Comparison of ENCODE assay signal across 8 cellular contexts in genomic region chr3:12868039-12869024, GRCh38. TPM values are rescaled to one million over a fixed set of nuclear protein-coding genes. Genes with fewer than 3 reads are reported as not detected.
A peak's percentile ranks its signal among the peaks of the same experiment; 100 is the strongest.
DNase-seq lines count a peak whose midpoint lies in the region; ATAC-seq, FAIRE-seq and TF ChIP-seq lines count a peak whose summit lies in the region.

No MANE protein-coding gene starts in this region.

- H3K36me3 ChIP-seq in breast epithelium, result no peaks in the 10 kb centered on the region
- H3K36me3 ChIP-seq in small intestine (ENCODE audit: control insufficient read depth in 2 of 2, insufficient read depth in 2 of 2, low read length in 2 of 2), result no peaks in the 10 kb centered on the region

- peak; percentile 40 to 91 (median 89) for TF ChIP-seq CTCF in breast epithelium (IDR thresholded peaks at IDR 0.05)

- FAIRE-seq in small intestine (lab: Jason Lieb, UNC), result no peak

- H3K4me1 ChIP-seq in breast epithelium (peaks cover 0 to 4% of the 10 kb centered on the region in 2 donors), small intestine (ENCODE audit: control insufficient read depth in 2 of 2, insufficient read depth in 1 of 2, low read depth in 1 of 2, low read length in 1 of 2) (no peaks in the 10 kb centered on the region)

- peaks cover 5 to 6% of the 10 kb centered on the region in 2 donors for H3K9me3 ChIP-seq in breast epithelium
- H3K9me3 ChIP-seq in iPS-18c (ENCODE audit: control insufficient read depth, insufficient read depth, low read length), result peaks cover 3% of the 10 kb centered on the region
- no peaks in the 10 kb centered on the region for H3K9me3 ChIP-seq in small intestine (ENCODE audit: control insufficient read depth, low read depth)

- 17 to 21% (median 18%) methylated on average over 45 of the region's 45 CpGs for WGBS in small intestine, 3 donors

- peak; percentile 65 for ATAC-seq in HG02885 (IDR thresholded peaks at IDR 0.05; ENCODE audit: poor library complexity, unreplicated experiment)

- peak; percentile 8 for DNase-seq in DMS79 treated with DMSO at 0.1 percent for 48 hours (lab: John Stamatoyannopoulos, UW)
- DNase-seq in DMS79 (lab: John Stamatoyannopoulos, UW), result no peak
- DNase-seq in NCI-H2107 treated with DMSO at 0.1 percent for 48 hours (lab: John Stamatoyannopoulos, UW; ENCODE audit: unreplicated experiment), result peak; percentile 12
- DNase-seq in UCSD-AML1 (lab: John Stamatoyannopoulos, UW; ENCODE audit: unreplicated experiment), result peak; percentile 80
- peak; percentile 67 to 82 for DNase-seq in breast epithelium (ENCODE audit: low spot score in 2 of 2)
- peak; percentile 87 for DNase-seq in small intestine

- peak overlapping the region in 1 of 3 donors; percentile 35 for H3K4me3 ChIP-seq in breast epithelium
- H3K4me3 ChIP-seq in iPS-18c (ENCODE audit: insufficient read depth, low read depth, low read length), result peak overlapping the region; percentile 60
- peak overlapping the region in 1 of 2 donors; percentile 33 for H3K4me3 ChIP-seq in small intestine (ENCODE audit: low read depth in 1 of 2, low read length in 2 of 2)

- intact Hi-C loops in breast epithelium (cut with DNase I; ENCODE audit: low total_unique reads), result no loop called here

- H3K27me3 ChIP-seq in breast epithelium (no peaks in the 10 kb centered on the region), small intestine (ENCODE audit: control insufficient read depth in 2 of 2, insufficient read depth in 2 of 2, low read length in 2 of 2) (no peaks in the 10 kb centered on the region)

- H3K27ac ChIP-seq in breast epithelium (no peak overlapping the region), small intestine (ENCODE audit: low read depth in 1 of 2, low read length in 1 of 2) (no peak overlapping the region)

- TF ChIP-seq POLR2A in breast epithelium (IDR thresholded peaks at IDR 0.05), result no peak

RNA-seq across cellular contexts. Expression of gene RPL32, which starts 27.0 kb away (rescaled TPM):
- 1,000 to 10,000 TPM in 1 of 3 donors, 100 to 1,000 TPM in 2; 945 to 1,485 (median 950) TPM for total RNA-seq in breast epithelium
- 1,000 to 10,000 TPM; 1,296 to 2,718 (median 2,379) TPM for polyA plus RNA-seq in small intestine
